In the genomic region with DNA sequence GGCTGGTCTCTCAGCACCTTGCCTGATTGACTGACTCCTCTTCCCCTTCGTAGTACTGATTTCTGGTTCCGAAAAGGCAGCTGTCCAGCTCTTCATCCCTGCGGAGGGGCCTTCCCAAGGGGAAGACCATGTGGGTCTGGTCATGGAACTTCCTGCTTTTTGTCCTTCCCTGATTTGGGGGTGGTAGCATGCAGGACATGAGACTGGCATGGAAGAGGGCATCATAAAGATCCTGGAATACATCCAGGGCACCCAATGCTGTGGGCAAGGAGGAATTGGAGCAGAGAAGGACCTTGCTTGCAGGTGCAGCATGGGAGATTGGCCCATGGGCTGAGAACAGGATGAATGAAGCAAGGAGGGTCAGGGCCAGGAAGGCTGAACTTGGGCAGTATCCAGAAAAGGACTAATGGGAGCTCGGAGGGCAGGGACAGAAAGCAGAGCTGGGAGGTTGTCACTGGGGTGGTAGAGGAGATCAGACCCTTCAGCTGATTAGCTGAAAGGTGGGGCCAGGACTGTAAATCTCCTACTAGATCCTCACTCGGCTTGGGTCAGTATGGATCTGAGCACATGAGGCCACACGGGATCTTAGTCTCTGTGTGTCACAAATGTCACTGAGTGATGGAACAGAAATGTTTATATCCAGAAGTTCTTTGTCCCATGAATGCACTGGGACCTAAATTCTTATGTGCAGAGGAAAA, we compare ENCODE assay signal across 1 cellular context.
TF ChIP-seq lines count a peak whose summit lies in the region.

No MANE protein-coding gene starts in this region.

TF ChIP-seq in HCT116, 20 proteins besides CTCF, POLR2A, EP300 and RAD21:
- TF ChIP-seq SIN3A (IDR thresholded peaks at IDR 0.05; ENCODE audit: low read depth) (no peak), EGR1 (IDR thresholded peaks at IDR 0.05; ENCODE audit: low read depth) (no peak), ELF1 (IDR thresholded peaks at IDR 0.05; ENCODE audit: borderline replicate concordance, low read depth) (no peak), ZNF274 (IDR thresholded peaks at IDR 0.05; ENCODE audit: low read depth, low read length) (no peak), EZH2 (IDR thresholded peaks at IDR 0.05) (no peak), CBX3 (IDR thresholded peaks at IDR 0.05; ENCODE audit: low read depth) (no peak), FOSL1 (IDR thresholded peaks at IDR 0.05; ENCODE audit: low read depth) (no peak), SP1 (IDR thresholded peaks at IDR 0.05; ENCODE audit: low read depth) (no peak), EZH2phosphoT487 (IDR thresholded peaks at IDR 0.05; ENCODE audit: borderline replicate concordance) (no peak), YY1 (IDR thresholded peaks at IDR 0.05; ENCODE audit: extremely low read depth, insufficient replicate concordance, low read depth, low read length) (no peak)
- TF ChIP-seq, protein P1, sequence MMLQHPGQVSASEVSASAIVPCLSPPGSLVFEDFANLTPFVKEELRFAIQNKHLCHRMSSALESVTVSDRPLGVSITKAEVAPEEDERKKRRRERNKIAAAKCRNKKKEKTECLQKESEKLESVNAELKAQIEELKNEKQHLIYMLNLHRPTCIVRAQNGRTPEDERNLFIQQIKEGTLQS (IDR thresholded peaks at IDR 0.05): no peak
- TF ChIP-seq, protein P2, sequence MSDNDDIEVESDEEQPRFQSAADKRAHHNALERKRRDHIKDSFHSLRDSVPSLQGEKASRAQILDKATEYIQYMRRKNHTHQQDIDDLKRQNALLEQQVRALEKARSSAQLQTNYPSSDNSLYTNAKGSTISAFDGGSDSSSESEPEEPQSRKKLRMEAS (IDR thresholded peaks at IDR 0.05): no peak
- TF ChIP-seq, protein P3, sequence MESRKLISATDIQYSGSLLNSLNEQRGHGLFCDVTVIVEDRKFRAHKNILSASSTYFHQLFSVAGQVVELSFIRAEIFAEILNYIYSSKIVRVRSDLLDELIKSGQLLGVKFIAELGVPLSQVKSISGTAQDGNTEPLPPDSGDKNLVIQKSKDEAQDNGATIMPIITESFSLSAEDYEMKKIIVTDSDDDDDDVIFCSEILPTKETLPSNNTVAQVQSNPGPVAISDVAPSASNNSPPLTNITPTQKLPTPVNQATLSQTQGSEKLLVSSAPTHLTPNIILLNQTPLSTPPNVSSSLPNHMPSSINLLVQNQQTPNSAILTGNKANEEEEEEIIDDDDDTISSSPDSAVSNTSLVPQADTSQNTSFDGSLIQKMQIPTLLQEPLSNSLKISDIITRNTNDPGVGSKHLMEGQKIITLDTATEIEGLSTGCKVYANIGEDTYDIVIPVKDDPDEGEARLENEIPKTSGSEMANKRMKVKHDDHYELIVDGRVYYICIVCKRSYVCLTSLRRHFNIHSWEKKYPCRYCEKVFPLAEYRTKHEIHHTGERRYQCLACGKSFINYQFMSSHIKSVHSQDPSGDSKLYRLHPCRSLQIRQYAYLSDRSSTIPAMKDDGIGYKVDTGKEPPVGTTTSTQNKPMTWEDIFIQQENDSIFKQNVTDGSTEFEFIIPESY (IDR thresholded peaks at IDR 0.05; ENCODE audit: extremely low read depth, insufficient replicate concordance, low read length): no peak
- TF ChIP-seq, protein P4, sequence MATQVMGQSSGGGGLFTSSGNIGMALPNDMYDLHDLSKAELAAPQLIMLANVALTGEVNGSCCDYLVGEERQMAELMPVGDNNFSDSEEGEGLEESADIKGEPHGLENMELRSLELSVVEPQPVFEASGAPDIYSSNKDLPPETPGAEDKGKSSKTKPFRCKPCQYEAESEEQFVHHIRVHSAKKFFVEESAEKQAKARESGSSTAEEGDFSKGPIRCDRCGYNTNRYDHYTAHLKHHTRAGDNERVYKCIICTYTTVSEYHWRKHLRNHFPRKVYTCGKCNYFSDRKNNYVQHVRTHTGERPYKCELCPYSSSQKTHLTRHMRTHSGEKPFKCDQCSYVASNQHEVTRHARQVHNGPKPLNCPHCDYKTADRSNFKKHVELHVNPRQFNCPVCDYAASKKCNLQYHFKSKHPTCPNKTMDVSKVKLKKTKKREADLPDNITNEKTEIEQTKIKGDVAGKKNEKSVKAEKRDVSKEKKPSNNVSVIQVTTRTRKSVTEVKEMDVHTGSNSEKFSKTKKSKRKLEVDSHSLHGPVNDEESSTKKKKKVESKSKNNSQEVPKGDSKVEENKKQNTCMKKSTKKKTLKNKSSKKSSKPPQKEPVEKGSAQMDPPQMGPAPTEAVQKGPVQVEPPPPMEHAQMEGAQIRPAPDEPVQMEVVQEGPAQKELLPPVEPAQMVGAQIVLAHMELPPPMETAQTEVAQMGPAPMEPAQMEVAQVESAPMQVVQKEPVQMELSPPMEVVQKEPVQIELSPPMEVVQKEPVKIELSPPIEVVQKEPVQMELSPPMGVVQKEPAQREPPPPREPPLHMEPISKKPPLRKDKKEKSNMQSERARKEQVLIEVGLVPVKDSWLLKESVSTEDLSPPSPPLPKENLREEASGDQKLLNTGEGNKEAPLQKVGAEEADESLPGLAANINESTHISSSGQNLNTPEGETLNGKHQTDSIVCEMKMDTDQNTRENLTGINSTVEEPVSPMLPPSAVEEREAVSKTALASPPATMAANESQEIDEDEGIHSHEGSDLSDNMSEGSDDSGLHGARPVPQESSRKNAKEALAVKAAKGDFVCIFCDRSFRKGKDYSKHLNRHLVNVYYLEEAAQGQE (IDR thresholded peaks at IDR 0.05; ENCODE audit: low read depth): no peak
